Comparison of ENCODE assay signal across 35 cellular contexts in the genomic region with DNA sequence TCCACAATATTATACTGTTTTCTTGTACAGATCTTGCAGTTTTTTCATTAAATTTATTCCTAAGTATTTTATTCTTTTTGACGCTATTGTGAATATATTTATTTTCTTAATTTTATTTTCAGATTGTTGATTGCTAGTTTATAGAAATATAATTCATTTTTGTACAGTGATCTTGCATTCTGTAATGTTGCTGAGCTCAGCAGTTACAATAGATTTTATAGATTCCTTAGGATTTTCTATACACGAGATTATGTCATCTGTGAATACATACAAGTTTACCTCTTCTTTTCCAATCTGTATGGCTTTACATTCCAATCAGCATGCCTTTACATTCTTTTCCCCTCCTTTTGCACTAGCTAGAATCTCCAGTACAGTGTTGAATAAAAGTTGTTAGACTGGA.
"Had no signal": no experiment of that assay in that cellular context is flagged by ENCODE, and none has a peak within 500 bp of the region (broad histone marks: within the 10 kb centered on the region; RNA-seq: fewer than 3 reads in every experiment).

No MANE protein-coding gene starts in this region.

- H3K4me3 Mint-ChIP-seq: activated B cell treated with CpG ODN at 0.5 μM for 24 hours; activated CD4-positive, alpha-beta memory T cell treated with anti-CD3 and anti-CD28 coated beads for 36 hours; activated CD4-positive, alpha-beta T cell treated with anti-CD3 and anti-CD28 coated beads, Interleukin-2, amount 10 ng/mL, durations not matched to agents 24 days and 14 days; activated CD8-positive, alpha-beta T cell treated with anti-CD3 and anti-CD28 coated beads for 36 hours; activated naive CD4-positive, alpha-beta T cell treated with anti-CD3 and anti-CD28 coated beads for 36 hours; activated naive CD8-positive, alpha-beta T cell treated with anti-CD3 and anti-CD28 coated beads for 36 hours; activated T-cell treated with anti-CD3 and anti-CD28 coated beads, Interleukin-2, amount 50 U/mL, for 4 hours; activated T-cell treated with anti-CD3 and anti-CD28 coated beads, Interleukin-2, amount 50 U/mL, for 72 hours; activated T-helper 1 cell treated with anti-CD3 and anti-CD28 coated beads, Interleukin-12 subunit alpha, Interleukin-12 subunit beta, Interleukin-2, Interleukin-4 antibody, amounts not matched to agents 30 ng/mL and 10 ng/mL and 1 ng/mL, durations not matched to agents 14 hours and 24 hours and 36 hours; activated T-helper 17 cell treated with anti-CD3 and anti-CD28 coated beads, Interleukin-2, amount 50 U/mL, for 72 hours; T-helper 2 cell treated with Interferon-gamma antibody and Interleukin-4, amounts not matched to agents 5 μg/mL and 100 μg/mL, for 36 hours had no signal

- H3K9me3 ChIP-seq: body of pancreas, breast epithelium had no signal

- DNase-seq: activated B cell treated with CpG ODN at 0.5 μM for 24 hours; activated CD4-positive, alpha-beta memory T cell treated with anti-CD3 and anti-CD28 coated beads for 36 hours; activated CD4-positive, alpha-beta T cell treated with anti-CD3 and anti-CD28 coated beads for 4 hours; activated CD4-positive, alpha-beta T cell treated with anti-CD3 and anti-CD28 coated beads, Interleukin-2, amount 10 ng/mL, durations not matched to agents 24 days and 14 days; activated CD4-positive, alpha-beta T cell treated with anti-CD3 and anti-CD28 coated beads, Interleukin-2, amount 50 U/mL, for 1 hour; activated CD4-positive, alpha-beta T cell treated with anti-CD3 and anti-CD28 coated beads, Interleukin-2, amount 50 U/mL, for 4 hours; activated CD4-positive, CD25-positive, alpha-beta regulatory T cell treated with anti-CD3 and anti-CD28 coated beads, Interleukin-2, amount 50 U/mL, for 72 hours; activated CD8-positive, alpha-beta memory T cell treated with anti-CD3 and anti-CD28 coated beads, Interleukin-2, amount 50 U/mL, for 4 hours; activated CD8-positive, alpha-beta T cell treated with anti-CD3 and anti-CD28 coated beads for 36 hours; activated effector memory CD4-positive, alpha-beta T cell treated with anti-CD3 and anti-CD28 coated beads, Interleukin-2, amount 50 U/mL, for 16 hours; activated gamma-delta T cell treated with Interleukin-2 at 50 U/mL for 16 hours; activated naive CD4-positive, alpha-beta T cell; activated naive CD4-positive, alpha-beta T cell treated with anti-CD3 and anti-CD28 coated beads for 36 hours; activated naive CD4-positive, alpha-beta T cell treated with anti-CD3 and anti-CD28 coated beads, Interleukin-2, amount 50 U/mL, for 16 hours; activated naive CD8-positive, alpha-beta T cell treated with anti-CD3 and anti-CD28 coated beads for 36 hours; activated T-cell treated with anti-CD3 and anti-CD28 coated beads for 4 hours; activated T-cell treated with anti-CD3 and anti-CD28 coated beads, Interleukin-2, amount 50 U/mL, for 1 hour; activated T-cell treated with anti-CD3 and anti-CD28 coated beads, Interleukin-2, amount 50 U/mL, for 4 hours; activated T-cell treated with anti-CD3 and anti-CD28 coated beads, Interleukin-2, amount 50 U/mL, for 72 hours; adrenal gland; amniotic stem cell; aorta; body of pancreas; brain microvascular endothelial cell; central memory CD4-positive, alpha-beta T cell; T-helper 2 cell; T-helper 9 cell had no signal

- H3K4me3 ChIP-seq: adrenal gland, body of pancreas, breast epithelium had no signal

- H3K36me3 Mint-ChIP-seq: activated CD4-positive, alpha-beta memory T cell treated with anti-CD3 and anti-CD28 coated beads for 36 hours; activated naive CD4-positive, alpha-beta T cell treated with anti-CD3 and anti-CD28 coated beads, Interleukin-2, amount 50 U/mL, for 72 hours; activated naive CD8-positive, alpha-beta T cell treated with anti-CD3 and anti-CD28 coated beads for 36 hours had no signal

- H3K27ac ChIP-seq: adrenal gland, body of pancreas, brain microvascular endothelial cell, breast epithelium, VCaP had no signal

- H3K27me3 ChIP-seq: adrenal gland, body of pancreas, brain microvascular endothelial cell, breast epithelium had no signal

- H3K36me3 ChIP-seq: adrenal gland, brain microvascular endothelial cell had no signal

- H3K9me3 Mint-ChIP-seq: activated B cell treated with CpG ODN at 0.5 μM for 24 hours; activated CD4-positive, alpha-beta T cell treated with anti-CD3 and anti-CD28 coated beads, Interleukin-2, amount 10 ng/mL, durations not matched to agents 24 days and 14 days; activated CD8-positive, alpha-beta T cell treated with anti-CD3 and anti-CD28 coated beads for 36 hours; activated naive CD4-positive, alpha-beta T cell treated with anti-CD3 and anti-CD28 coated beads for 36 hours; activated naive CD8-positive, alpha-beta T cell treated with anti-CD3 and anti-CD28 coated beads for 36 hours; activated T-cell treated with anti-CD3 and anti-CD28 coated beads, Interleukin-2, amount 50 U/mL, for 72 hours; activated T-helper 1 cell treated with anti-CD3 and anti-CD28 coated beads, Interleukin-12 subunit alpha, Interleukin-12 subunit beta, Interleukin-2, Interleukin-4 antibody, amounts not matched to agents 30 ng/mL and 10 ng/mL and 1 ng/mL, durations not matched to agents 14 hours and 24 hours and 36 hours; activated T-helper 17 cell treated with anti-CD3 and anti-CD28 coated beads, Interleukin-2, amount 50 U/mL, for 72 hours; T-helper 2 cell treated with Interferon-gamma antibody and Interleukin-4, amounts not matched to agents 5 μg/mL and 100 μg/mL, for 36 hours had no signal

- H3K27ac Mint-ChIP-seq: activated B cell treated with CpG ODN at 0.5 μM for 24 hours; activated CD4-positive, alpha-beta memory T cell treated with anti-CD3 and anti-CD28 coated beads for 36 hours; activated CD4-positive, alpha-beta T cell treated with anti-CD3 and anti-CD28 coated beads, Interleukin-2, amount 10 ng/mL, durations not matched to agents 24 days and 14 days; activated CD8-positive, alpha-beta T cell treated with anti-CD3 and anti-CD28 coated beads for 36 hours; activated naive CD4-positive, alpha-beta T cell treated with anti-CD3 and anti-CD28 coated beads for 36 hours; activated naive CD4-positive, alpha-beta T cell treated with anti-CD3 and anti-CD28 coated beads, Interleukin-2, amount 50 U/mL, for 72 hours; activated naive CD8-positive, alpha-beta T cell treated with anti-CD3 and anti-CD28 coated beads for 36 hours; activated T-cell treated with anti-CD3 and anti-CD28 coated beads, Interleukin-2, amount 50 U/mL, for 72 hours; activated T-helper 1 cell treated with anti-CD3 and anti-CD28 coated beads, Interleukin-12 subunit alpha, Interleukin-12 subunit beta, Interleukin-2, Interleukin-4 antibody, amounts not matched to agents 30 ng/mL and 10 ng/mL and 1 ng/mL, durations not matched to agents 14 hours and 24 hours and 36 hours; activated T-helper 17 cell treated with anti-CD3 and anti-CD28 coated beads, Interleukin-2, amount 50 U/mL, for 72 hours; T-helper 2 cell treated with Interferon-gamma antibody and Interleukin-4, amounts not matched to agents 5 μg/mL and 100 μg/mL, for 36 hours had no signal

- FAIRE-seq: astrocyte, TTC549 had no signal

- ATAC-seq: activated CD8-positive, alpha-beta T cell treated with anti-CD3 and anti-CD28 coated beads for 36 hours; activated naive CD4-positive, alpha-beta T cell treated with anti-CD3 and anti-CD28 coated beads, Interleukin-2, amount 50 U/mL, for 72 hours; activated T-cell treated with anti-CD3 and anti-CD28 coated beads, Interleukin-2, amount 50 U/mL, for 4 hours; activated T-cell treated with anti-CD3 and anti-CD28 coated beads, Interleukin-2, amount 50 U/mL, for 72 hours; activated T-helper 17 cell treated with anti-CD3 and anti-CD28 coated beads, Interleukin-2, amount 50 U/mL, for 72 hours; body of pancreas had no signal

- H3K4me1 Mint-ChIP-seq: activated B cell treated with CpG ODN at 0.5 μM for 24 hours; activated CD4-positive, alpha-beta T cell treated with anti-CD3 and anti-CD28 coated beads, Interleukin-2, amount 10 ng/mL, durations not matched to agents 24 days and 14 days; activated naive CD8-positive, alpha-beta T cell treated with anti-CD3 and anti-CD28 coated beads for 36 hours; activated T-helper 17 cell treated with anti-CD3 and anti-CD28 coated beads, Interleukin-2, amount 50 U/mL, for 72 hours had no signal

- H3K4me1 ChIP-seq: adrenal gland, body of pancreas, breast epithelium had no signal
